8 cellular contexts compared by ENCODE assay signal in genomic region chr3:155744091-155744625, GRCh38. TPM values are rescaled to one million over a fixed set of nuclear protein-coding genes. Genes with fewer than 3 reads are reported as not detected.
DNase-seq lines count a peak whose midpoint lies in the region; ATAC-seq, FAIRE-seq and TF ChIP-seq lines count a peak whose summit lies in the region.

No MANE protein-coding gene starts in this region.

- H3K9me3 Mint-ChIP-seq in activated naive CD4-positive, alpha-beta T cell treated with anti-CD3 and anti-CD28 coated beads for 36 hours, result no peaks in the 10 kb centered on the region
- H3K9me3 Mint-ChIP-seq in progenitor cell of endocrine pancreas (ENCODE audit: low read depth), result no peaks in the 10 kb centered on the region

- TF ChIP-seq CTCF in Panc1 (IDR thresholded peaks at IDR 0.05), result no peak
- no peak for TF ChIP-seq CTCF in heart right ventricle (IDR thresholded peaks at IDR 0.05)
- TF ChIP-seq CTCF in progenitor cell of endocrine pancreas (IDR thresholded peaks at IDR 0.05; ENCODE audit: unreplicated experiment), result peak; percentile 8

- CTCF ChIA-PET in Panc1 (lab: Charles Lee), result no interaction called here
- CTCF ChIA-PET in activated naive CD4-positive, alpha-beta T cell treated with anti-CD3 and anti-CD28 coated beads for 36 hours (lab: Charles Lee), result interaction anchor here (1.0 kb wide), 1 partner anchor 62 kb away, joined by 3 read pairs; the partner anchor contains the start of gene C3orf33

- no peaks in the 10 kb centered on the region for H3K36me3 Mint-ChIP-seq in activated naive CD4-positive, alpha-beta T cell treated with anti-CD3 and anti-CD28 coated beads for 36 hours (ENCODE audit: low read depth)
- no peaks in the 10 kb centered on the region for H3K36me3 Mint-ChIP-seq in progenitor cell of endocrine pancreas (ENCODE audit: insufficient read depth)

- WGBS in heart right ventricle, 2 donors, result 0 to 1% methylated on average over 46 of the region's 46 CpGs

- peak overlapping the region; percentile 92 to 100 (median 99) for H3K4me2 ChIP-seq in BLaER1 treated with 17β-estradiol and CSF1 and Interleukin-3, amounts not matched to agents 10 nM and 100 nM

- peaks cover 34% of the 10 kb centered on the region for H3K27me3 Mint-ChIP-seq in activated naive CD4-positive, alpha-beta T cell treated with anti-CD3 and anti-CD28 coated beads for 36 hours (ENCODE audit: low read depth)
- no peaks in the 10 kb centered on the region for H3K27me3 Mint-ChIP-seq in progenitor cell of endocrine pancreas

- in situ Hi-C loops in Panc1 (cut with HindIII; ENCODE audit: low pct_unique_long_range_greater_than_20kb, low sequenced_read_pairs), result no loop called here

- H3K27me3 ChIP-seq in BLaER1 treated with 17β-estradiol and CSF1 and Interleukin-3, amounts not matched to agents 10 nM and 100 nM, result peaks cover 44 to 67% (median 53%) of the 10 kb centered on the region in 11 experiments
- H3K27me3 ChIP-seq in Panc1 (ENCODE audit: control insufficient read depth, insufficient read depth, low read length), result peaks cover 54% of the 10 kb centered on the region
- peaks cover 0 to 72% (median 45%) of the 10 kb centered on the region in 7 donors for H3K27me3 ChIP-seq in heart right ventricle

- peak; percentile 79 for DNase-seq in HTR-8/SVneo (ENCODE audit: insufficient read length, low spot score)
- DNase-seq in Panc1 (ENCODE audit: low read depth, low spot score), result no peak
- DNase-seq in activated naive CD4-positive, alpha-beta T cell treated with anti-CD3 and anti-CD28 coated beads for 36 hours, result peak; percentile 50
- DNase-seq in heart right ventricle, result peak; percentile 5 to 57
- peak; percentile 70 for DNase-seq in progenitor cell of endocrine pancreas (ENCODE audit: low spot score, unreplicated experiment)
- no peak for DNase-seq in effector CD4-positive, alpha-beta T cell

- H3K9ac ChIP-seq in BLaER1 treated with 17β-estradiol and CSF1 and Interleukin-3, amounts not matched to agents 10 nM and 100 nM, result peak overlapping the region; percentile 54 to 79 (median 74)

- intact Hi-C loops in Panc1 (cut with micrococcal nuclease; ENCODE audit: unreplicated experiment) (no loop called here), heart right ventricle (cut with DNase I) (loop anchor here in 3 of 10 donors (10.0 kb wide), 3 partner anchors 111 to 131 kb away; partner anchors contain the start of genes GMPS (in 1 of the 3) and SLC33A1 (in 1 of the 3))
- intact Hi-C loops in activated naive CD4-positive, alpha-beta T cell treated with anti-CD3 and anti-CD28 coated beads for 36 hours (cut with micrococcal nuclease), result loop anchor here (1.0 to 2.0 kb wide), 2 partner anchors 63 to 110 kb away; partner anchors contain the start of genes C3orf33 and SLC33A1

- peak overlapping the region in 8 of 11 experiments; percentile 29 to 47 (median 38); a peak in 12 of 22 replicates for H3K27ac ChIP-seq in BLaER1 treated with 17β-estradiol and CSF1 and Interleukin-3, amounts not matched to agents 10 nM and 100 nM
- no peak overlapping the region for H3K27ac ChIP-seq in Panc1 (ENCODE audit: low read length)
- H3K27ac ChIP-seq in heart right ventricle, result no peak overlapping the region

- no peaks in the 10 kb centered on the region for H3K36me3 ChIP-seq in BLaER1 treated with 17β-estradiol and CSF1 and Interleukin-3, amounts not matched to agents 10 nM and 100 nM
- peaks cover 3% of the 10 kb centered on the region; the same call in 1 of the 2 replicates for H3K36me3 ChIP-seq in Panc1 (ENCODE audit: control insufficient read depth, insufficient read depth, low read length)
- H3K36me3 ChIP-seq in heart right ventricle, result no peaks in the 10 kb centered on the region

- peaks cover 5 to 26% (median 18%) of the 10 kb centered on the region in 10 experiments; a peak in 18 of 20 replicates for H3K4me1 ChIP-seq in BLaER1 treated with 17β-estradiol and CSF1 and Interleukin-3, amounts not matched to agents 10 nM and 100 nM
- peaks cover 10% of the 10 kb centered on the region; the same call in 1 of the 2 replicates for H3K4me1 ChIP-seq in Panc1 (ENCODE audit: control insufficient read depth, insufficient read depth, low read length)
- H3K4me1 ChIP-seq in heart right ventricle, result peaks cover 0 to 32% (median 15%) of the 10 kb centered on the region in 9 donors

- POLR2A ChIA-PET in Panc1 (lab: Charles Lee), result no interaction called here

- peak overlapping the region; percentile 69 to 83 (median 76) for H3K4me3 ChIP-seq in BLaER1 treated with 17β-estradiol and CSF1 and Interleukin-3, amounts not matched to agents 10 nM and 100 nM
- H3K4me3 ChIP-seq in Panc1 (ENCODE audit: low read depth in 2 of 2, low read length in 2 of 2), result peak overlapping the region; percentile 52 to 65
- H3K4me3 ChIP-seq in heart right ventricle, result peak overlapping the region; percentile 41 to 75 (median 67)

- H3K4me3 Mint-ChIP-seq in activated naive CD4-positive, alpha-beta T cell treated with anti-CD3 and anti-CD28 coated beads for 36 hours, result peak overlapping the region; percentile 83
- peak overlapping the region; percentile 96 for H3K4me3 Mint-ChIP-seq in progenitor cell of endocrine pancreas (ENCODE audit: low read depth)

- FAIRE-seq in HTR-8/SVneo (lab: Jason Lieb, UNC), result no peak

- no peaks in the 10 kb centered on the region for H3K9me3 ChIP-seq in BLaER1 treated with 17β-estradiol and CSF1 and Interleukin-3, amounts not matched to agents 10 nM and 100 nM (replicated peaks in 1 of 11)
- H3K9me3 ChIP-seq in Panc1 (ENCODE audit: control insufficient read depth, insufficient read depth, low read depth, low read length), result no peaks in the 10 kb centered on the region
- H3K9me3 ChIP-seq in heart right ventricle, result no peaks in the 10 kb centered on the region

- H3K4me1 Mint-ChIP-seq in activated naive CD4-positive, alpha-beta T cell treated with anti-CD3 and anti-CD28 coated beads for 36 hours (ENCODE audit: low read depth), result peaks cover 9% of the 10 kb centered on the region
- peaks cover 61% of the 10 kb centered on the region for H3K4me1 Mint-ChIP-seq in progenitor cell of endocrine pancreas (ENCODE audit: low read depth)

- no TSS peak for BruUV-seq in Panc1 (replicated peaks; lab: Mats Ljungman, UMichigan)

- peaks cover 0 to 9% (median 0%) of the 10 kb centered on the region in 11 experiments; a peak in 2 of 22 replicates for H4K20me1 ChIP-seq in BLaER1 treated with 17β-estradiol and CSF1 and Interleukin-3, amounts not matched to agents 10 nM and 100 nM

- ATAC-seq in GM19467 (IDR thresholded peaks at IDR 0.05; ENCODE audit: unreplicated experiment), result peak; percentile 33
- ATAC-seq in Panc1, result peak; percentile 74
- peak; percentile 35 to 79 (median 72) for ATAC-seq in heart right ventricle

- H3K27ac Mint-ChIP-seq in activated naive CD4-positive, alpha-beta T cell treated with anti-CD3 and anti-CD28 coated beads for 36 hours, result no peak overlapping the region
- H3K27ac Mint-ChIP-seq in progenitor cell of endocrine pancreas, result peak overlapping the region; percentile 94

RNA-seq across cellular contexts. Expression of gene PLCH1, which starts 0.7 kb away (rescaled TPM):
- total RNA-seq in Panc1 (2021; ENCODE audit: unreplicated experiment) (0.03 TPM), heart right ventricle (1 to 10 TPM in 1 of 10 donors, under 1 TPM in 9; 0.19 to 2.1 (median 0.51) TPM), progenitor cell of endocrine pancreas (13.6 and 14.2 TPM in 2 replicates)
- polyA plus RNA-seq in Panc1 (2012; ENCODE audit: insufficient read length), result not detected
- under 1 TPM; 0.21 to 0.27 TPM for total RNA-seq in activated naive CD4-positive, alpha-beta T cell treated with anti-CD3 and anti-CD28 coated beads for 36 hours
- 1 to 10 TPM in 1 of 2 donors, under 1 TPM in 1; 0.13 to 1.2 TPM for polyA plus RNA-seq in heart right ventricle

Comparison
In these comparisons a context has a peak if more than half of its experiments do, and no peak if none do; other contexts are left out.
1. H3K27ac ChIP-seq: peak in BLaER1 treated with 17β-estradiol and CSF1 and Interleukin-3, amounts not matched to agents 10 nM and 100 nM (8 of 11); none in Panc1 (single experiment) and heart right ventricle (0 of 10).
2. DNase-seq: peak in HTR-8/SVneo (single experiment), activated naive CD4-positive, alpha-beta T cell treated with anti-CD3 and anti-CD28 coated beads for 36 hours (single experiment), heart right ventricle (2 of 2) and progenitor cell of endocrine pancreas (single experiment); none in Panc1 (single experiment) and effector CD4-positive, alpha-beta T cell (single experiment).
3. Peak in every context shown above with its lines, with median percentiles within 50 percentile points of each other: H3K4me3 ChIP-seq and ATAC-seq.